13 cellular contexts compared by ENCODE assay signal in genomic region chr3:49747792-49748480, GRCh38. TPM values are rescaled to one million over a fixed set of nuclear protein-coding genes. Genes with fewer than 3 reads are reported as not detected.
A peak's percentile ranks its signal among the peaks of the same experiment; 100 is the strongest.
DNase-seq lines count a peak whose midpoint lies in the region.
"Had no signal": no experiment of that assay in that cellular context is flagged by ENCODE, and none has a peak within 500 bp of the region (broad histone marks: within the 10 kb centered on the region; RNA-seq: fewer than 3 reads in every experiment).

No MANE protein-coding gene starts in this region.

- peak; percentile 24 for DNase-seq in AG08395 (ENCODE audit: low spot score)
- peak; percentile 22 for DNase-seq in LHCN-M2 (ENCODE audit: low read depth)
- DNase-seq in dermis microvascular lymphatic vessel endothelial cell (ENCODE audit: low read depth in 2 of 2) = peak; percentile 90 to 96
- peak; percentile 88 to 93 for DNase-seq in lung microvascular endothelial cell (ENCODE audit: low read depth in 2 of 2)
- no peak for DNase-seq in globus pallidus (ENCODE audit: low spot score)
- DNase-seq in stimulated activated CD4-positive, alpha-beta T cell treated with anti-CD3 and anti-CD28 coated beads, Interleukin-2, amount 100 ng/mL, for 24 hours = no peak
- DNase-seq in stimulated activated CD4-positive, alpha-beta T cell treated with anti-CD3 and anti-CD28 coated beads, Interleukin-4, amount 100 ng/mL, for 1 hour = no peak
- no peak for DNase-seq in amygdala (lab: John Stamatoyannopoulos, UW)
- DNase-seq: DMS53, SK-N-SH had no signal

RNA-seq across cellular contexts. Expression of gene GMPPB, which starts 24.2 kb away (rescaled TPM):
- total RNA-seq in LHCN-M2 (2014; rRNA removed) = 38.8 and 40.1 TPM in 2 replicates
- polyA plus RNA-seq in LHCN-M2 (2012) = 34.9 TPM
- total RNA-seq in dermis microvascular lymphatic vessel endothelial cell = 20.9 and 28.2 TPM in 2 replicates
- total RNA-seq in lung microvascular endothelial cell = 12.9 and 19.4 TPM in 2 replicates

RNA-seq across cellular contexts. Expression of gene AMIGO3, which starts 28.5 kb away (rescaled TPM):
- 1.9 and 2.3 TPM in 2 replicates for total RNA-seq in LHCN-M2 (2014; rRNA removed)
- polyA plus RNA-seq in LHCN-M2 (2012) = 1.4 TPM
- total RNA-seq in dermis microvascular lymphatic vessel endothelial cell = not detected in 2 replicates
- under 0.01 and 0.40 TPM in 2 replicates for total RNA-seq in lung microvascular endothelial cell
- total RNA-seq: B cell, urinary bladder had no signal

RNA-seq across cellular contexts. Expression of gene IP6K1, which starts 38.4 kb away (rescaled TPM):
- total RNA-seq in LHCN-M2 (2014; rRNA removed) (22.1 and 26.6 TPM in 2 replicates), dermis microvascular lymphatic vessel endothelial cell (41.1 and 60.8 TPM in 2 replicates), lung microvascular endothelial cell (37.3 and 47.4 TPM in 2 replicates)
- 23.8 TPM for polyA plus RNA-seq in LHCN-M2 (2012)

RNA-seq across cellular contexts. Expression of gene CDHR4, which starts 51.7 kb away (rescaled TPM):
- not detected in 2 replicates for total RNA-seq in LHCN-M2 (2014; rRNA removed)
- not detected for polyA plus RNA-seq in LHCN-M2 (2012)
- total RNA-seq in dermis microvascular lymphatic vessel endothelial cell = not detected in 2 replicates
- not detected in 2 replicates for total RNA-seq in lung microvascular endothelial cell
- total RNA-seq: urinary bladder had no signal
- polyA plus RNA-seq: adipose tissue had no signal

RNA-seq across cellular contexts. Expression of gene INKA1, which starts 55.1 kb away (rescaled TPM):
- total RNA-seq in LHCN-M2 (2014; rRNA removed) (3.9 and 4.7 TPM in 2 replicates), dermis microvascular lymphatic vessel endothelial cell (13.6 and 15.0 TPM in 2 replicates), lung microvascular endothelial cell (12.3 and 17.2 TPM in 2 replicates)
- 7.2 TPM for polyA plus RNA-seq in LHCN-M2 (2012)

Comparison
In these comparisons a context has a peak if more than half of its experiments do, and no peak if none do; other contexts are left out.
1. DNase-seq: peak in AG08395 (single experiment), LHCN-M2 (single experiment), dermis microvascular lymphatic vessel endothelial cell (2 of 2) and lung microvascular endothelial cell (2 of 2); none in globus pallidus (single experiment), stimulated activated CD4-positive, alpha-beta T cell treated with anti-CD3 and anti-CD28 coated beads, Interleukin-2, amount 100 ng/mL, for 24 hours (0 of 2), stimulated activated CD4-positive, alpha-beta T cell treated with anti-CD3 and anti-CD28 coated beads, Interleukin-4, amount 100 ng/mL, for 1 hour (single experiment) and amygdala (0 of 56).